10 cellular contexts compared by ENCODE assay signal in genomic region chr11:118170231-118170630, GRCh38. TPM values are rescaled to one million over a fixed set of nuclear protein-coding genes. Genes with fewer than 3 reads are reported as not detected.
"Had no signal": no experiment of that assay in that cellular context is flagged by ENCODE, and none has a peak within 500 bp of the region (broad histone marks: within the 10 kb centered on the region; RNA-seq: fewer than 3 reads in every experiment).

No MANE protein-coding gene starts in this region.

- FAIRE-seq: HepG2 had no signal

- ATAC-seq: HCT116, HepG2 had no signal

- H3K9me3 ChIP-seq: HAP-1 had no signal

- H3K9me3 Mint-ChIP-seq: GM23338, HFFc6, IgD-negative memory B cell had no signal

- H3K4me1 ChIP-seq: HAP-1 had no signal

- H3K36me3 ChIP-seq: HAP-1 had no signal

- H3K27ac ChIP-seq: HL-60 had no signal

- H3K4me3 ChIP-seq: HAP-1 had no signal

- H3K4me3 Mint-ChIP-seq: HFFc6, IgD-negative memory B cell had no signal

- DNase-seq: H7, HFFc6 had no signal

- H3K27ac Mint-ChIP-seq: GM23338, HFFc6, IgD-negative memory B cell had no signal

RNA-seq across cellular contexts. Expression of gene SCN2B, which starts 6.2 kb away (rescaled TPM):
- total RNA-seq: H4, HFFc6, HT1080 had no signal
- polyA plus RNA-seq: GM23338, IgD-negative memory B cell had no signal

RNA-seq across cellular contexts. Expression of gene SCN4B, which starts 17.6 kb away (rescaled TPM):
- total RNA-seq: HT1080 had no signal
- polyA plus RNA-seq: IgD-negative memory B cell had no signal

RNA-seq across cellular contexts. Expression of gene JAML, which starts 54.6 kb away (rescaled TPM):
- total RNA-seq: H4, H7, HFFc6, HT1080 had no signal
